26 cellular contexts compared by ENCODE assay signal in the genomic region with DNA sequence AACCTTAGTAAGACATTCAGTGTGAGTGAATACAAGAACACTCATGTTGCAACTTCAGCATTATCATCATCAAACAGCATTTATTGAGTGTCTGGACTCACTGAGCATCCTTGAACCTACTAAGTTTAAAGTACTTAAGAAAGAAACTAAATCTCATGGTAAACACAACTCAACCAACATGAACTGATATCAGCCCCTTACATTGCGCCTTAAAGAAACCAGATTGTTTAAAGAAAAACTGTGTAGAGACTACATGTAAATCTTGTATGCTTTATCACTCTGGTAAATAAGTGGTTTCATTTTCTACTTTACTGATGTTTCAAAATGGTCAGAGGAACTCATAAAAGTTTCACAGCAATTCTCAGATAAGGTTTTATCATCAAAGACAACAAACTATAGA.
"Had no signal": no experiment of that assay in that cellular context is flagged by ENCODE, and none has a peak within 500 bp of the region (broad histone marks: within the 10 kb centered on the region; RNA-seq: fewer than 3 reads in every experiment).

No MANE protein-coding gene starts in this region.

- H3K36me3 Mint-ChIP-seq: immature natural killer cell; memory B cell; naive thymus-derived CD4-positive, alpha-beta T cell; neural progenitor cell; stimulated activated effector memory CD8-positive, alpha-beta T cell treated with anti-CD3 and anti-CD28 coated beads, Interleukin-12 subunit alpha, Interleukin-12 subunit beta, amount 100 ng/mL, for 72 hours; type B pancreatic cell had no signal

- H2AFZ ChIP-seq: neural progenitor cell had no signal

- H3K27ac ChIP-seq: colonic mucosa, epithelial cell of prostate, foreskin keratinocyte, gastroesophageal sphincter, heart left ventricle, neural progenitor cell, prostate gland, right atrium auricular region, testis, tibial artery had no signal

- H3K9me3 Mint-ChIP-seq: dendritic cell treated with granulocyte-macrophage colony-stimulating factor and Interleukin-4, amounts not matched to agents 40 ng/mL and 50 ng/mL, for 4 days; endodermal cell; memory B cell; nephron; neural progenitor cell; type B pancreatic cell had no signal

- DNase-seq: colonic mucosa; effector CD8-positive, alpha-beta T cell; endodermal cell; foreskin keratinocyte; heart left ventricle; hippocampal formation; immature natural killer cell; midbrain; naive thymus-derived CD4-positive, alpha-beta T cell; stimulated activated CD4-positive, alpha-beta T cell treated with anti-CD3 and anti-CD28 coated beads, Interleukin-2, amount 100 ng/mL, for 24 hours; stimulated activated CD4-positive, alpha-beta T cell treated with anti-CD3 and anti-CD28 coated beads, Interleukin-4, amount 100 ng/mL, for 24 hours; stimulated activated naive CD4-positive, alpha-beta T cell treated with Interleukin-2 at 50 U/mL for 16 hours; substantia nigra; testis; tibial artery had no signal

- H3K27me3 Mint-ChIP-seq: dendritic cell treated with granulocyte-macrophage colony-stimulating factor and Interleukin-4, amounts not matched to agents 40 ng/mL and 50 ng/mL, for 4 days; memory B cell; naive thymus-derived CD4-positive, alpha-beta T cell; type B pancreatic cell had no signal

- H3K4me2 ChIP-seq: neural progenitor cell had no signal

- H3K9me3 ChIP-seq: colonic mucosa, gastroesophageal sphincter, heart left ventricle, prostate gland, right atrium auricular region, testis, tibial artery had no signal

- H3K4me3 Mint-ChIP-seq: dendritic cell treated with granulocyte-macrophage colony-stimulating factor and Interleukin-4, amounts not matched to agents 40 ng/mL and 50 ng/mL, for 4 days; endodermal cell; immature natural killer cell; memory B cell; naive thymus-derived CD4-positive, alpha-beta T cell; nephron; neural progenitor cell; stimulated activated effector memory CD8-positive, alpha-beta T cell treated with anti-CD3 and anti-CD28 coated beads, Interleukin-12 subunit alpha, Interleukin-12 subunit beta, amount 100 ng/mL, for 72 hours; type B pancreatic cell had no signal

- H3K4me1 ChIP-seq: colonic mucosa, foreskin keratinocyte, gastroesophageal sphincter, heart left ventricle, neural progenitor cell, prostate gland, right atrium auricular region, testis, tibial artery had no signal

- H3K27me3 ChIP-seq: colonic mucosa, foreskin keratinocyte, gastroesophageal sphincter, heart left ventricle, neural progenitor cell, right atrium auricular region, testis, tibial artery had no signal

- H3K9ac ChIP-seq: neural progenitor cell had no signal

- H3K4me3 ChIP-seq: colonic mucosa, gastroesophageal sphincter, heart left ventricle, lung, neural progenitor cell, prostate gland, right atrium auricular region, testis, tibial artery had no signal

- H3K36me3 ChIP-seq: colonic mucosa, gastroesophageal sphincter, heart left ventricle, neural progenitor cell, prostate gland, right atrium auricular region, tibial artery had no signal

- H3K27ac Mint-ChIP-seq: dendritic cell treated with granulocyte-macrophage colony-stimulating factor and Interleukin-4, amounts not matched to agents 40 ng/mL and 50 ng/mL, for 4 days; endodermal cell; immature natural killer cell; memory B cell; naive thymus-derived CD4-positive, alpha-beta T cell; nephron; neural progenitor cell; stimulated activated effector memory CD8-positive, alpha-beta T cell treated with anti-CD3 and anti-CD28 coated beads, Interleukin-12 subunit alpha, Interleukin-12 subunit beta, amount 100 ng/mL, for 72 hours; type B pancreatic cell had no signal

- H3K4me1 Mint-ChIP-seq: immature natural killer cell; memory B cell; naive thymus-derived CD4-positive, alpha-beta T cell; nephron; stimulated activated effector memory CD8-positive, alpha-beta T cell treated with anti-CD3 and anti-CD28 coated beads, Interleukin-12 subunit alpha, Interleukin-12 subunit beta, amount 100 ng/mL, for 72 hours had no signal
